ENCODE assay signal across 22 cellular contexts in genomic region chr22:20208713-20209310, GRCh38. TPM values are rescaled to one million over a fixed set of nuclear protein-coding genes. Genes with fewer than 3 reads are reported as not detected.
DNase-seq lines count a peak whose midpoint lies in the region; ATAC-seq, FAIRE-seq and TF ChIP-seq lines count a peak whose summit lies in the region.
"Had no signal": no experiment of that assay in that cellular context is flagged by ENCODE, and none has a peak within 500 bp of the region (broad histone marks: within the 10 kb centered on the region; RNA-seq: fewer than 3 reads in every experiment).

No MANE protein-coding gene starts in this region.

- no TSS peak for BruUV-seq in PC-3 (replicated peaks; lab: Mats Ljungman, UMichigan)

- no peaks in the 10 kb centered on the region for H3F3A ChIP-seq in PC-3 (ENCODE audit: low read length, unreplicated experiment)

- no peak for ATAC-seq in activated T-helper 17 cell treated with anti-CD3 and anti-CD28 coated beads, Interleukin-2, amount 50 U/mL, for 72 hours (replicated peaks)
- ATAC-seq in HG02938 (IDR thresholded peaks at IDR 0.05; ENCODE audit: unreplicated experiment) (no peak), PC-3 (no peak), GM18873 (IDR thresholded peaks at IDR 0.05; ENCODE audit: low FRiP score, unreplicated experiment) (no peak)
- ATAC-seq: SK-N-SH treated with all-trans-retinoic acid at 6 μM for 48 hours had no signal

- no peak for DNase-seq in CD8-positive, alpha-beta memory T cell
- no peak for DNase-seq in kidney
- DNase-seq in PC-3, result no peak
- DNase-seq: DMS79 treated with DMSO at 0.1 percent for 48 hours, GM23248, KBM-7, MV-4-11, NCI-H1417, NCI-H2029, NCI-H2171, NCI-H774, SHP77 had no signal

- peaks cover 96% of the 10 kb centered on the region for H3K4me1 ChIP-seq in BLaER1
- H3K4me1 ChIP-seq in CD8-positive, alpha-beta memory T cell (ENCODE audit: insufficient read depth, low read length), result peaks cover 23% of the 10 kb centered on the region
- peaks cover 68% of the 10 kb centered on the region for H3K4me1 ChIP-seq in mucosa of stomach (ENCODE audit: control insufficient read depth, insufficient read depth, low read length)
- peaks cover 14 to 24% of the 10 kb centered on the region in 2 donors for H3K4me1 ChIP-seq in kidney (ENCODE audit: control insufficient read depth in 1 of 2, insufficient read depth in 1 of 2, low read depth in 1 of 2, low read length in 2 of 2)
- H3K4me1 ChIP-seq in PC-3 (ENCODE audit: insufficient read depth, low read length), result peaks cover 9% of the 10 kb centered on the region; the same call in 1 of the 2 replicates

- no peak for FAIRE-seq in kidney (lab: Jason Lieb, UNC)
- FAIRE-seq: RCC 7860 had no signal

- H3K9me2 ChIP-seq in PC-3 (replicated peaks; ENCODE audit: low read length), result no peaks in the 10 kb centered on the region

- POLR2A ChIA-PET in CD8-positive, alpha-beta memory T cell (lab: Charles Lee), result no interaction called here
- POLR2A ChIA-PET in PC-3 (lab: Charles Lee; ENCODE audit: unreplicated experiment), result no interaction called here

- no peak for TF ChIP-seq CTCF in kidney (IDR thresholded peaks at IDR 0.05; ENCODE audit: borderline replicate concordance, extremely low read depth, insufficient read depth)
- no peak for TF ChIP-seq CTCF in PC-3 (conservative IDR thresholded peaks at IDR 0.05; ENCODE audit: low read depth, low read length)

- H3K27me3 ChIP-seq in BLaER1 (no peaks in the 10 kb centered on the region), mucosa of stomach (ENCODE audit: control insufficient read depth, insufficient read depth, low read length) (no peaks in the 10 kb centered on the region), PC-3 (ENCODE audit: low read length) (no peaks in the 10 kb centered on the region)
- H3K27me3 ChIP-seq in CD8-positive, alpha-beta memory T cell (ENCODE audit: insufficient read depth, low read length, poor library complexity, severe bottlenecking), result no peaks in the 10 kb centered on the region

- H3K9me3 ChIP-seq in BLaER1, result no peaks in the 10 kb centered on the region
- no peaks in the 10 kb centered on the region for H3K9me3 ChIP-seq in CD8-positive, alpha-beta memory T cell (ENCODE audit: low read length)
- H3K9me3 ChIP-seq in mucosa of stomach (ENCODE audit: control insufficient read depth, low read length), result no peaks in the 10 kb centered on the region
- H3K9me3 ChIP-seq in kidney (ENCODE audit: control insufficient read depth in 1 of 2, low read length in 2 of 2), result no peaks in the 10 kb centered on the region
- H3K9me3 ChIP-seq in PC-3 (ENCODE audit: low read length), result no peaks in the 10 kb centered on the region

- H3K36me3 ChIP-seq in BLaER1 (no peaks in the 10 kb centered on the region), mucosa of stomach (ENCODE audit: control insufficient read depth, insufficient read depth, low read length) (no peaks in the 10 kb centered on the region), kidney (ENCODE audit: control insufficient read depth in 1 of 2, insufficient read depth in 2 of 2, low read length in 2 of 2) (no peaks in the 10 kb centered on the region), PC-3 (ENCODE audit: low read depth, low read length) (no peaks in the 10 kb centered on the region)
- no peaks in the 10 kb centered on the region for H3K36me3 ChIP-seq in CD8-positive, alpha-beta memory T cell (ENCODE audit: insufficient read depth, low read length)

- no peaks in the 10 kb centered on the region for H3K9me3 Mint-ChIP-seq in CD8-positive, alpha-beta memory T cell
- no peaks in the 10 kb centered on the region for H3K9me3 Mint-ChIP-seq in activated T-helper 17 cell treated with anti-CD3 and anti-CD28 coated beads, Interleukin-2, amount 50 U/mL, for 72 hours

- H4K20me1 ChIP-seq in BLaER1, result no peaks in the 10 kb centered on the region
- no peaks in the 10 kb centered on the region for H4K20me1 ChIP-seq in PC-3 (ENCODE audit: low read length)

- H3K27ac ChIP-seq in BLaER1 (0 out of 2 replicates have a peak overlapping the region, but pooled peaks have one; percentile 10), kidney (ENCODE audit: low read depth in 2 of 2, low read length in 2 of 2) (no peak overlapping the region), PC-3 (ENCODE audit: low read length) (no peak overlapping the region)
- H3K27ac ChIP-seq in CD8-positive, alpha-beta memory T cell (ENCODE audit: low read depth, low read length), result no peak overlapping the region
- H3K27ac ChIP-seq: GM23248 had no signal

- peaks cover 25 to 42% (median 32%) of the 10 kb centered on the region in 3 donors for H3K4me1 Mint-ChIP-seq in CD8-positive, alpha-beta memory T cell
- H3K4me1 Mint-ChIP-seq in activated T-helper 17 cell treated with anti-CD3 and anti-CD28 coated beads, Interleukin-2, amount 50 U/mL, for 72 hours, result peaks cover 10% of the 10 kb centered on the region

- no peaks in the 10 kb centered on the region for H3K27me3 Mint-ChIP-seq in CD8-positive, alpha-beta memory T cell
- no peaks in the 10 kb centered on the region for H3K27me3 Mint-ChIP-seq in activated T-helper 17 cell treated with anti-CD3 and anti-CD28 coated beads, Interleukin-2, amount 50 U/mL, for 72 hours

- intact Hi-C loops in kidney (cut with DNase I) (no loop called here), PC-3 (cut with micrococcal nuclease) (no loop called here)

- H3K4me2 ChIP-seq in BLaER1 (peak overlapping the region; percentile 99; the same call in 1 of the 2 replicates), PC-3 (ENCODE audit: low read length) (no peak overlapping the region)

- peak overlapping the region in 3 of 8 donors; percentile 15 to 84 (median 56) for H3K27ac Mint-ChIP-seq in CD8-positive, alpha-beta memory T cell
- no peak overlapping the region for H3K27ac Mint-ChIP-seq in activated T-helper 17 cell treated with anti-CD3 and anti-CD28 coated beads, Interleukin-2, amount 50 U/mL, for 72 hours

- H3K4me3 Mint-ChIP-seq in CD8-positive, alpha-beta memory T cell, result peak overlapping the region in 4 of 7 donors; percentile 34 to 95 (median 62)
- peak overlapping the region; percentile 87 for H3K4me3 Mint-ChIP-seq in activated T-helper 17 cell treated with anti-CD3 and anti-CD28 coated beads, Interleukin-2, amount 50 U/mL, for 72 hours

- CTCF ChIA-PET in CD8-positive, alpha-beta memory T cell (lab: Charles Lee), result no interaction called here
- CTCF ChIA-PET in PC-3 (lab: Charles Lee), result no interaction called here

- H3K79me2 ChIP-seq in PC-3 (ENCODE audit: low read length), result no peaks in the 10 kb centered on the region

- H2AFZ ChIP-seq in PC-3 (ENCODE audit: low read length), result no peak overlapping the region
- H2AFZ ChIP-seq: GM23248 had no signal

- no peak overlapping the region for H3K4me3 ChIP-seq in BLaER1
- H3K4me3 ChIP-seq in CD8-positive, alpha-beta memory T cell (ENCODE audit: low read length), result no peak overlapping the region
- H3K4me3 ChIP-seq in mucosa of stomach (ENCODE audit: low read length), result no peak overlapping the region
- no peak overlapping the region for H3K4me3 ChIP-seq in kidney (ENCODE audit: low read length in 2 of 2)
- no peak overlapping the region for H3K4me3 ChIP-seq in PC-3 (ENCODE audit: low read length)
- H3K4me3 ChIP-seq: GM23248 had no signal

- 0 out of 2 replicates have a peak overlapping the region, but pooled peaks have one; percentile 91 for H3K9ac ChIP-seq in BLaER1
- H3K9ac ChIP-seq in mucosa of stomach (ENCODE audit: low read length), result peak overlapping the region; percentile 88
- H3K9ac ChIP-seq in kidney (ENCODE audit: low read length in 2 of 2), result no peak overlapping the region
- H3K9ac ChIP-seq in PC-3 (ENCODE audit: low read length), result no peak overlapping the region
- H3K9ac ChIP-seq: GM23248 had no signal

- H3K36me3 Mint-ChIP-seq in CD8-positive, alpha-beta memory T cell, result peaks cover 0 to 4% (median 2%) of the 10 kb centered on the region in 3 donors
- H3K36me3 Mint-ChIP-seq in activated T-helper 17 cell treated with anti-CD3 and anti-CD28 coated beads, Interleukin-2, amount 50 U/mL, for 72 hours (ENCODE audit: low read depth), result no peaks in the 10 kb centered on the region

RNA-seq across cellular contexts. Expression of gene CCDC188, which starts 58.0 kb away (rescaled TPM):
- total RNA-seq in CD8-positive, alpha-beta memory T cell, result not detected
- not detected for polyA plus RNA-seq in CD8-positive, alpha-beta memory T cell
- total RNA-seq in activated T-helper 17 cell treated with anti-CD3 and anti-CD28 coated beads, Interleukin-2, amount 50 U/mL, for 72 hours, result under 1 TPM; 0.32 to 0.77 TPM
- total RNA-seq in kidney, result 2.8 TPM
- 0.54 TPM for polyA plus RNA-seq in kidney (ENCODE audit: insufficient read depth, low read depth, low replicate concordance)
- not detected in 2 replicates for total RNA-seq in PC-3 (2014; rRNA removed)
- total RNA-seq: A673, G401, NCI-H460 had no signal

RNA-seq across cellular contexts. Expression of gene RTN4R, which starts 59.3 kb away (rescaled TPM):
- total RNA-seq in CD8-positive, alpha-beta memory T cell, result 1 to 10 TPM; 1.8 to 2.7 TPM
- polyA plus RNA-seq in CD8-positive, alpha-beta memory T cell, result 6.0 TPM
- total RNA-seq in activated T-helper 17 cell treated with anti-CD3 and anti-CD28 coated beads, Interleukin-2, amount 50 U/mL, for 72 hours, result 1 to 10 TPM; 1.4 to 2.6 TPM
- total RNA-seq in kidney (1.2 TPM), PC-3 (2014; rRNA removed) (10.4 and 12.2 TPM in 2 replicates)
- polyA plus RNA-seq in kidney (ENCODE audit: insufficient read depth, low read depth, low replicate concordance), result 2.5 TPM
- total RNA-seq: GM23248 had no signal

Comparison
In these comparisons a context has a peak if more than half of its experiments do, and no peak if none do; other contexts are left out.
1. H3K9ac ChIP-seq: peak in BLaER1 (single experiment) and mucosa of stomach (single experiment); none in kidney (0 of 2) and PC-3 (single experiment).